ENCODE assay signal across 18 cellular contexts in genomic region chr4:55887594-55887993, GRCh38. TPM values are rescaled to one million over a fixed set of nuclear protein-coding genes. Genes with fewer than 3 reads are reported as not detected.
DNase-seq lines count a peak whose midpoint lies in the region; ATAC-seq and TF ChIP-seq lines count a peak whose summit lies in the region.
"Had no signal": no experiment of that assay in that cellular context is flagged by ENCODE, and none has a peak within 500 bp of the region (broad histone marks: within the 10 kb centered on the region; RNA-seq: fewer than 3 reads in every experiment).

No MANE protein-coding gene starts in this region.

- H3K4me3 Mint-ChIP-seq in H9: no peak overlapping the region
- H3K4me3 Mint-ChIP-seq: activated naive CD8-positive, alpha-beta T cell treated with anti-CD3 and anti-CD28 coated beads for 36 hours; activated T-cell treated with anti-CD3 and anti-CD28 coated beads, Interleukin-2, amount 50 U/mL, for 4 hours had no signal

- intact Hi-C loops in A673 (cut with micrococcal nuclease; ENCODE audit: unreplicated experiment): no loop called here
- intact Hi-C loops in PC-3 (cut with micrococcal nuclease): no loop called here
- intact Hi-C loops in left cardiac atrium (cut with DNase I): no loop called here
- intact Hi-C loops in lower leg skin (cut with DNase I; ENCODE audit: low total_unique reads): no loop called here

- H4K91ac ChIP-seq in H9 (ENCODE audit: insufficient read length, low read depth, low read length): no peak overlapping the region

- H3K9me3 Mint-ChIP-seq in H9: no peaks in the 10 kb centered on the region
- H3K9me3 Mint-ChIP-seq: activated naive CD8-positive, alpha-beta T cell treated with anti-CD3 and anti-CD28 coated beads for 36 hours; activated T-cell treated with anti-CD3 and anti-CD28 coated beads, Interleukin-2, amount 50 U/mL, for 4 hours had no signal

- H3K27ac Mint-ChIP-seq in H9: no peak overlapping the region
- H3K27ac Mint-ChIP-seq: activated naive CD8-positive, alpha-beta T cell treated with anti-CD3 and anti-CD28 coated beads for 36 hours had no signal

- H4K8ac ChIP-seq in H9 (replicated peaks; ENCODE audit: insufficient read length, low read depth, low read length): no peak overlapping the region

- H3K27ac ChIP-seq in A673 (ENCODE audit: low read depth, low read length, poor library complexity, severe bottlenecking): no peak overlapping the region
- no peak overlapping the region for H3K27ac ChIP-seq in H9 (ENCODE audit: insufficient read length, low read depth, low read length)
- H3K27ac ChIP-seq in PC-3 (ENCODE audit: low read length): no peak overlapping the region
- no peak overlapping the region for H3K27ac ChIP-seq in tibial nerve
- H3K27ac ChIP-seq: cardiac muscle cell, SJSA1 had no signal

- H3K9me2 ChIP-seq in PC-3 (replicated peaks; ENCODE audit: low read length): no peaks in the 10 kb centered on the region

- H3K9ac ChIP-seq in H9 (ENCODE audit: extremely low read depth, insufficient read length, low read length) (no peak overlapping the region), PC-3 (ENCODE audit: low read length) (no peak overlapping the region)

- no peak for TF ChIP-seq EP300 in tibial nerve (IDR thresholded peaks at IDR 0.05)

- peaks cover 0 to 11% (median 4%) of the 10 kb centered on the region in 3 experiments; a peak in 2 of 7 replicates for H3K36me3 Mint-ChIP-seq in H9 (ENCODE audit: insufficient read depth in 1 of 3, low read depth in 3 of 3)

- DNase-seq in A673 (ENCODE audit: low spot score) (no peak), H9 (no peak), PC-3 (peak; percentile 22), epithelial cell of esophagus (ENCODE audit: low read depth) (no peak), tibial nerve (ENCODE audit: low spot score in 2 of 2) (no peak), left cardiac atrium (no peak), lower leg skin (ENCODE audit: low spot score in 2 of 2) (no peak), superior temporal gyrus (ENCODE audit: extremely low spot score) (no peak)
- DNase-seq: activated CD4-positive, alpha-beta T cell treated with anti-CD3 and anti-CD28 coated beads, Interleukin-2, amount 50 U/mL, for 48 hours; activated naive CD8-positive, alpha-beta T cell treated with anti-CD3 and anti-CD28 coated beads for 36 hours; activated T-cell treated with anti-CD3 and anti-CD28 coated beads, Interleukin-2, amount 50 U/mL, for 4 hours; Calu3; foreskin melanocyte; NCI-H2171 treated with DMSO at 0.1 percent for 48 hours; posterior cingulate gyrus; stimulated activated naive CD4-positive, alpha-beta T cell had no signal

- no peaks in the 10 kb centered on the region for H3F3A ChIP-seq in PC-3 (ENCODE audit: low read length, unreplicated experiment)

- H3K27me3 ChIP-seq in A673 (replicated peaks; ENCODE audit: insufficient read depth, low read depth, low read length, poor library complexity): no peaks in the 10 kb centered on the region
- no peaks in the 10 kb centered on the region for H3K27me3 ChIP-seq in H9 (ENCODE audit: insufficient read depth, low read length)
- no peaks in the 10 kb centered on the region for H3K27me3 ChIP-seq in PC-3 (ENCODE audit: low read length)
- H3K27me3 ChIP-seq in tibial nerve: no peaks in the 10 kb centered on the region
- H3K27me3 ChIP-seq: cardiac muscle cell, SJSA1 had no signal

- peaks cover 1% of the 10 kb centered on the region for H3K36me3 ChIP-seq in A673 (ENCODE audit: insufficient read depth, low read length, poor library complexity, severe bottlenecking)
- H3K36me3 ChIP-seq in PC-3 (ENCODE audit: low read depth, low read length): peaks cover 12% of the 10 kb centered on the region
- H3K36me3 ChIP-seq in tibial nerve: peaks cover 0 to 38% (median 0%) of the 10 kb centered on the region in 3 donors

- H3K4ac ChIP-seq in H9 (ENCODE audit: low read depth, low read length): no peak overlapping the region

- CTCF ChIA-PET in A673 (lab: Charles Lee) (no interaction called here), PC-3 (lab: Charles Lee) (interaction anchor here (0.6 to 0.7 kb wide), 3 partner anchors 117 to 487 kb away, joined by 3 to 10 read pairs (median 5); no protein-coding TSS in a partner anchor)

- TF ChIP-seq POLR2A in tibial nerve (IDR thresholded peaks at IDR 0.05) (no peak), lower leg skin (IDR thresholded peaks at IDR 0.05) (no peak)

- no CpG with 5 or more reads among the region's 1 CpG for WGBS in H9 (ENCODE audit: extremely low coverage, insufficient read length, low lambda C conversion rate)
- WGBS in tibial nerve, 2 donors: 80 to 82% methylated on average over 1 of the region's 1 CpG
- 90 to 92% methylated on average over 1 of the region's 1 CpG for WGBS in lower leg skin, 2 donors

- H3T11ph ChIP-seq in H9 (ENCODE audit: low read length): no peak overlapping the region

- peak; percentile 56 for ATAC-seq in PC-3
- no peak for ATAC-seq in left cardiac atrium
- ATAC-seq: activated T-cell treated with anti-CD3 and anti-CD28 coated beads, Interleukin-2, amount 50 U/mL, for 4 hours had no signal

- H2AFZ ChIP-seq in H9 (ENCODE audit: low read length): no peak overlapping the region
- no peak overlapping the region for H2AFZ ChIP-seq in PC-3 (ENCODE audit: low read length)

- H2BK15ac ChIP-seq in H9 (ENCODE audit: low read depth, low read length): no peak overlapping the region

- no peak overlapping the region for H2BK20ac ChIP-seq in H9 (ENCODE audit: low read depth, low read length, poor library complexity, severe bottlenecking)

- no peaks in the 10 kb centered on the region for H3K23me2 ChIP-seq in H9 (ENCODE audit: insufficient read length, low read depth, low read length, poor library complexity, severe bottlenecking)

- no peak overlapping the region for H3K56ac ChIP-seq in H9 (ENCODE audit: insufficient read length, low read depth, low read length)

- H2BK120ac ChIP-seq in H9 (ENCODE audit: low read depth, low read length, poor library complexity, severe bottlenecking): no peak overlapping the region

- no peaks in the 10 kb centered on the region for H4K20me1 ChIP-seq in H9 (ENCODE audit: control insufficient read depth, insufficient read depth, insufficient read length)
- no peaks in the 10 kb centered on the region for H4K20me1 ChIP-seq in PC-3 (ENCODE audit: low read length)

- H3K23ac ChIP-seq in H9 (ENCODE audit: insufficient read length, low read depth, low read length): no peak overlapping the region

- H3K4me3 ChIP-seq in A673 (ENCODE audit: low read depth, low read length, poor library complexity, severe bottlenecking) (no peak overlapping the region), PC-3 (ENCODE audit: low read length) (no peak overlapping the region), epithelial cell of esophagus (ENCODE audit: low read length) (no peak overlapping the region), tibial nerve (no peak overlapping the region), lower leg skin (ENCODE audit: low read depth, poor library complexity, severe bottlenecking) (no peak overlapping the region)
- H3K4me3 ChIP-seq: cardiac muscle cell, SJSA1 had no signal

- no peaks in the 10 kb centered on the region for H3K79me2 ChIP-seq in H9 (ENCODE audit: insufficient read depth, low read length)
- no peaks in the 10 kb centered on the region for H3K79me2 ChIP-seq in PC-3 (ENCODE audit: low read length)

- H3K4me1 ChIP-seq in A673 (ENCODE audit: insufficient read depth, low read length, poor library complexity, severe bottlenecking) (no peaks in the 10 kb centered on the region), H9 (ENCODE audit: insufficient read depth, low read length) (no peaks in the 10 kb centered on the region), PC-3 (ENCODE audit: insufficient read depth, low read length) (no peaks in the 10 kb centered on the region), tibial nerve (no peaks in the 10 kb centered on the region)
- H3K4me1 ChIP-seq: SJSA1 had no signal

- H3K4me2 ChIP-seq in H9 (ENCODE audit: insufficient read depth, insufficient read length, low read length) (no peak overlapping the region), PC-3 (ENCODE audit: low read length) (no peak overlapping the region)

- BruUV-seq in A673 (replicated peaks; lab: Mats Ljungman, UMichigan) (no TSS peak), PC-3 (replicated peaks; lab: Mats Ljungman, UMichigan) (no TSS peak)

- no peak overlapping the region for H2BK12ac ChIP-seq in H9 (ENCODE audit: insufficient read length, low read depth, low read length)

- no peak overlapping the region for H2BK5ac ChIP-seq in H9 (ENCODE audit: insufficient read length, low read length)

- no peaks in the 10 kb centered on the region for H3K79me1 ChIP-seq in H9 (ENCODE audit: insufficient read depth, low read depth, low read length, poor library complexity, severe bottlenecking)

- H3K18ac ChIP-seq in H9 (ENCODE audit: insufficient read length, low read depth, low read length): no peak overlapping the region

- no peak overlapping the region for H3K14ac ChIP-seq in H9 (ENCODE audit: insufficient read depth, low read length)

- TF ChIP-seq CTCF in A673 (conservative IDR thresholded peaks at IDR 0.05; ENCODE audit: low read depth, low read length) (0 out of 2 replicates have a peak, but pooled peaks have one; percentile 10), H9 (conservative IDR thresholded peaks at IDR 0.05) (peak; percentile 32; the same call in 2 of the 3 replicates), PC-3 (conservative IDR thresholded peaks at IDR 0.05; ENCODE audit: low read depth, low read length) (peak; percentile 44; the same call in 1 of the 2 replicates), epithelial cell of esophagus (IDR thresholded peaks at IDR 0.05; ENCODE audit: insufficient read depth, low read depth, low read length, missing control alignments) (peak; percentile 7), tibial nerve (IDR thresholded peaks at IDR 0.05) (no peak), lower leg skin (IDR thresholded peaks at IDR 0.05) (no peak)

- POLR2A ChIA-PET in A673 (lab: Charles Lee; ENCODE audit: low non-redundant PET) (no interaction called here), PC-3 (lab: Charles Lee; ENCODE audit: unreplicated experiment) (no interaction called here)

- no peak overlapping the region for H4K5ac ChIP-seq in H9 (ENCODE audit: insufficient read length, low read depth, low read length)

- no peak overlapping the region for H2AK5ac ChIP-seq in H9 (ENCODE audit: insufficient read length, low read length)

- no peaks in the 10 kb centered on the region for H3K27me3 Mint-ChIP-seq in H9 (ENCODE audit: low read depth)
- H3K27me3 Mint-ChIP-seq: activated naive CD8-positive, alpha-beta T cell treated with anti-CD3 and anti-CD28 coated beads for 36 hours had no signal

- no peaks in the 10 kb centered on the region for H3K9me3 ChIP-seq in A673 (ENCODE audit: low read depth, low read length, poor library complexity, severe bottlenecking)
- H3K9me3 ChIP-seq in H9 (ENCODE audit: control insufficient read depth, low read depth, low read length): no peaks in the 10 kb centered on the region
- H3K9me3 ChIP-seq in PC-3 (ENCODE audit: low read length): no peaks in the 10 kb centered on the region
- H3K9me3 ChIP-seq in tibial nerve: no peaks in the 10 kb centered on the region
- H3K9me3 ChIP-seq: SJSA1 had no signal

- peaks cover 2 to 6% of the 10 kb centered on the region in 2 experiments; a peak in 2 of 4 replicates for H3K4me1 Mint-ChIP-seq in H9

RNA-seq across cellular contexts. Expression of gene EXOC1, which starts 34.1 kb away (rescaled TPM):
- total RNA-seq in A673 (2021) (12.0 and 14.6 TPM in 2 replicates), H9 (2021) (17.5 and 21.2 TPM in 2 replicates), PC-3 (2014; rRNA removed) (23.7 and 37.4 TPM in 2 replicates), tibial nerve (10 to 100 TPM; 32.9 to 49.4 (median 41.4) TPM), left cardiac atrium (10 to 100 TPM; 22.4 to 22.5 TPM), lower leg skin (10 to 100 TPM; 31.3 to 40.6 (median 36.8) TPM)

Comparison
In these comparisons a context has a peak if more than half of its experiments do, and no peak if none do; other contexts are left out.
1. CTCF ChIP-seq: peak in A673 (single experiment), H9 (single experiment), PC-3 (single experiment) and epithelial cell of esophagus (single experiment); none in tibial nerve (0 of 5) and lower leg skin (0 of 3).